In genomic region chr2:217289153-217289908, GRCh38 we compare ENCODE assay signal across 13 cellular contexts.
A peak's percentile ranks its signal among the peaks of the same experiment; 100 is the strongest.
DNase-seq lines count a peak whose midpoint lies in the region; ATAC-seq and TF ChIP-seq lines count a peak whose summit lies in the region.
"Had no signal": no experiment of that assay in that cellular context is flagged by ENCODE, and none has a peak within 500 bp of the region (broad histone marks: within the 10 kb centered on the region; RNA-seq: fewer than 3 reads in every experiment).

No MANE protein-coding gene starts in this region.

- peaks cover 9 to 17% of the 10 kb centered on the region in 2 donors for H3K27me3 Mint-ChIP-seq in natural killer cell treated with Interleukin-12 subunit alpha and Interleukin-12 subunit beta and Interleukin-15 and Interleukin-18, amount 100 ng/mL, for 72 hours

- peaks cover 40% of the 10 kb centered on the region for H3K4me1 ChIP-seq in PC-9 (replicated peaks; ENCODE audit: insufficient read depth)
- H3K4me1 ChIP-seq in right atrium auricular region, result peaks cover 0 to 8% of the 10 kb centered on the region in 2 donors
- H3K4me1 ChIP-seq in smooth muscle cell (ENCODE audit: low read depth), result peaks cover 26% of the 10 kb centered on the region
- H3K4me1 ChIP-seq: ascending aorta had no signal

- H3F3A ChIP-seq in PC-9 (ENCODE audit: insufficient read depth, low read depth) (no peaks in the 10 kb centered on the region; the same call in 1 of the 2 replicates), smooth muscle cell (ENCODE audit: low read depth) (peaks cover 8% of the 10 kb centered on the region)

- no peaks in the 10 kb centered on the region for H3K9me2 ChIP-seq in PC-9 (ENCODE audit: insufficient read depth)

- ATAC-seq in GM21447 (IDR thresholded peaks at IDR 0.05; ENCODE audit: unreplicated experiment), result no peak
- no peak for ATAC-seq in natural killer cell treated with Interleukin-12 subunit alpha and Interleukin-12 subunit beta and Interleukin-15 and Interleukin-18, amount 100 ng/mL, for 72 hours

- DNase-seq in NCI-H187 (lab: John Stamatoyannopoulos, UW) (peak; percentile 2 to 20), NCI-H187 treated with DMSO at 0.1 percent for 48 hours (lab: John Stamatoyannopoulos, UW) (no peak), PC-9 (no peak), right atrium auricular region (ENCODE audit: low spot score) (no peak), smooth muscle cell (lab: John Stamatoyannopoulos, UW; ENCODE audit: unreplicated experiment) (no peak), NCI-H1105 treated with DMSO at 0.1 percent for 48 hours (lab: John Stamatoyannopoulos, UW) (no peak)
- DNase-seq in natural killer cell treated with Interleukin-12 subunit alpha and Interleukin-12 subunit beta and Interleukin-15 and Interleukin-18, amount 100 ng/mL, for 72 hours (ENCODE audit: low spot score), result no peak
- DNase-seq: activated T-cell treated with anti-CD3 and anti-CD28 coated beads, Interleukin-2, amount 50 U/mL, for 1 hour; effector CD8-positive, alpha-beta T cell; HCEC 1CT had no signal

- H3K9ac ChIP-seq in smooth muscle cell (ENCODE audit: low read depth), result no peak overlapping the region

- no peak overlapping the region for H3K27ac Mint-ChIP-seq in natural killer cell treated with Interleukin-12 subunit alpha and Interleukin-12 subunit beta and Interleukin-15 and Interleukin-18, amount 100 ng/mL, for 72 hours

- H3K4me3 Mint-ChIP-seq in natural killer cell treated with Interleukin-12 subunit alpha and Interleukin-12 subunit beta and Interleukin-15 and Interleukin-18, amount 100 ng/mL, for 72 hours, result no peak overlapping the region

- peak overlapping the region; percentile 59 for H3K4me2 ChIP-seq in PC-9
- H3K4me2 ChIP-seq in smooth muscle cell, result peak overlapping the region; percentile 44

- H3K27me3 ChIP-seq in PC-9 (ENCODE audit: insufficient read depth, low read depth) (no peaks in the 10 kb centered on the region), right atrium auricular region (no peaks in the 10 kb centered on the region), smooth muscle cell (ENCODE audit: low read depth) (no peaks in the 10 kb centered on the region)
- H3K27me3 ChIP-seq: ascending aorta had no signal

- TF ChIP-seq CTCF in PC-9 (conservative IDR thresholded peaks at IDR 0.05), result no peak
- TF ChIP-seq CTCF in right atrium auricular region (IDR thresholded peaks at IDR 0.05), result no peak
- no peak for TF ChIP-seq CTCF in smooth muscle cell (IDR thresholded peaks at IDR 0.05; ENCODE audit: borderline replicate concordance, insufficient read depth, poor library complexity, severe bottlenecking)

- H3K79me2 ChIP-seq in PC-9 (ENCODE audit: low read depth) (no peaks in the 10 kb centered on the region), smooth muscle cell (ENCODE audit: low read depth) (no peaks in the 10 kb centered on the region)

- no peak overlapping the region for H3K4me3 ChIP-seq in PC-9
- H3K4me3 ChIP-seq in right atrium auricular region, result no peak overlapping the region
- no peak overlapping the region for H3K4me3 ChIP-seq in smooth muscle cell
- H3K4me3 ChIP-seq: ascending aorta had no signal

- CTCF ChIA-PET in PC-9 (lab: Charles Lee), result no interaction called here

- no peaks in the 10 kb centered on the region for H3K36me3 Mint-ChIP-seq in natural killer cell treated with Interleukin-12 subunit alpha and Interleukin-12 subunit beta and Interleukin-15 and Interleukin-18, amount 100 ng/mL, for 72 hours

- no peaks in the 10 kb centered on the region for H3K9me3 Mint-ChIP-seq in natural killer cell treated with Interleukin-12 subunit alpha and Interleukin-12 subunit beta and Interleukin-15 and Interleukin-18, amount 100 ng/mL, for 72 hours

- intact Hi-C loops in PC-9 (cut with micrococcal nuclease; ENCODE audit: unreplicated experiment), result no loop called here

- WGBS in smooth muscle cell (ENCODE audit: low lambda C conversion rate), result 64% methylated on average over 2 of the region's 2 CpGs

- H3K9me3 ChIP-seq in PC-9 (ENCODE audit: insufficient read depth, low read depth), result peaks cover 8% of the 10 kb centered on the region; the same call in 1 of the 2 replicates
- no peaks in the 10 kb centered on the region for H3K9me3 ChIP-seq in right atrium auricular region
- no peaks in the 10 kb centered on the region for H3K9me3 ChIP-seq in smooth muscle cell (replicated peaks; ENCODE audit: low read depth)
- H3K9me3 ChIP-seq: ascending aorta had no signal

- H2AFZ ChIP-seq in PC-9, result no peak overlapping the region
- H2AFZ ChIP-seq in smooth muscle cell (ENCODE audit: low read depth), result no peak overlapping the region

- H3K27ac ChIP-seq in PC-9 (peak overlapping the region; percentile 25), right atrium auricular region (peak overlapping the region; percentile 15 to 20), smooth muscle cell (ENCODE audit: low read depth) (peak overlapping the region; percentile 2)
- H3K27ac ChIP-seq: 22Rv1, ascending aorta had no signal

- H4K20me1 ChIP-seq in PC-9 (ENCODE audit: insufficient read depth) (no peaks in the 10 kb centered on the region), smooth muscle cell (ENCODE audit: low read depth) (no peaks in the 10 kb centered on the region)

- BruUV-seq in PC-9 (replicated peaks; lab: Mats Ljungman, UMichigan), result no TSS peak

- POLR2A ChIA-PET in PC-9 (lab: Charles Lee; ENCODE audit: unreplicated experiment), result interaction anchor here (0.6 to 1.0 kb wide), 2 partner anchors 47 to 123 kb away, joined by 3 read pairs; no protein-coding TSS in a partner anchor

- H3K36me3 ChIP-seq in PC-9 (ENCODE audit: low read depth), result no peaks in the 10 kb centered on the region
- H3K36me3 ChIP-seq in right atrium auricular region, result no peaks in the 10 kb centered on the region
- no peaks in the 10 kb centered on the region for H3K36me3 ChIP-seq in smooth muscle cell (ENCODE audit: low read depth)
- H3K36me3 ChIP-seq: ascending aorta had no signal

- H3K4me1 Mint-ChIP-seq in natural killer cell treated with Interleukin-12 subunit alpha and Interleukin-12 subunit beta and Interleukin-15 and Interleukin-18, amount 100 ng/mL, for 72 hours (ENCODE audit: low read depth in 2 of 2), result peaks cover 0 to 2% of the 10 kb centered on the region in 2 donors

Comparison
In these comparisons a context has a peak if more than half of its experiments do, and no peak if none do; other contexts are left out.
1. DNase-seq: peak in NCI-H187 (2 of 2); none in NCI-H187 treated with DMSO at 0.1 percent for 48 hours (single experiment), PC-9 (0 of 2), right atrium auricular region (single experiment), smooth muscle cell (single experiment), NCI-H1105 treated with DMSO at 0.1 percent for 48 hours (single experiment) and natural killer cell treated with Interleukin-12 subunit alpha and Interleukin-12 subunit beta and Interleukin-15 and Interleukin-18, amount 100 ng/mL, for 72 hours (single experiment).
2. Peak in every context shown above with its lines, with median percentiles within 50 percentile points of each other: H3K27ac ChIP-seq.